Comparison of ENCODE assay signal across 1 cellular context in genomic region chr1:154469844-154470417, GRCh38.
A peak's percentile ranks its signal among the peaks of the same experiment; 100 is the strongest.
TF ChIP-seq lines count a peak whose summit lies in the region.

No MANE protein-coding gene starts in this region.

TF ChIP-seq in HepG2, 621 proteins besides CTCF, POLR2A, EP300 and RAD21 (continued from another document and continues in another):
- TF ChIP-seq, protein P1, sequence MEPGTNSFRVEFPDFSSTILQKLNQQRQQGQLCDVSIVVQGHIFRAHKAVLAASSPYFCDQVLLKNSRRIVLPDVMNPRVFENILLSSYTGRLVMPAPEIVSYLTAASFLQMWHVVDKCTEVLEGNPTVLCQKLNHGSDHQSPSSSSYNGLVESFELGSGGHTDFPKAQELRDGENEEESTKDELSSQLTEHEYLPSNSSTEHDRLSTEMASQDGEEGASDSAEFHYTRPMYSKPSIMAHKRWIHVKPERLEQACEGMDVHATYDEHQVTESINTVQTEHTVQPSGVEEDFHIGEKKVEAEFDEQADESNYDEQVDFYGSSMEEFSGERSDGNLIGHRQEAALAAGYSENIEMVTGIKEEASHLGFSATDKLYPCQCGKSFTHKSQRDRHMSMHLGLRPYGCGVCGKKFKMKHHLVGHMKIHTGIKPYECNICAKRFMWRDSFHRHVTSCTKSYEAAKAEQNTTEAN (CRISPR knock-in tag; conservative IDR thresholded peaks at IDR 0.05) = no peak
- TF ChIP-seq ZC3H13 (CRISPR knock-in tag; IDR thresholded peaks at IDR 0.05) (no peak), RFXAP (CRISPR knock-in tag; IDR thresholded peaks at IDR 0.05; ENCODE audit: borderline replicate concordance) (no peak), GATAD1 (CRISPR knock-in tag; IDR thresholded peaks at IDR 0.05) (no peak), ZNF430 (CRISPR knock-in tag; IDR thresholded peaks at IDR 0.05) (no peak), ZBTB21 (CRISPR knock-in tag; IDR thresholded peaks at IDR 0.05) (no peak), HNRNPK (IDR thresholded peaks at IDR 0.05; ENCODE audit: low read depth, low read length, poor library complexity, severe bottlenecking) (no peak), DMAP1 (CRISPR knock-in tag; IDR thresholded peaks at IDR 0.05) (0 out of 2 replicates have a peak, but pooled peaks have one; percentile 42), JUNB (CRISPR knock-in tag; IDR thresholded peaks at IDR 0.05; ENCODE audit: borderline replicate concordance) (no peak), RBM39 (IDR thresholded peaks at IDR 0.05; ENCODE audit: low read depth, low read length, poor library complexity, severe bottlenecking) (no peak), ZSCAN12 (CRISPR knock-in tag; IDR thresholded peaks at IDR 0.05) (no peak), HNF1B (CRISPR knock-in tag; IDR thresholded peaks at IDR 0.05) (0 out of 2 replicates have a peak, but pooled peaks have one; percentile 55), YEATS2 (CRISPR knock-in tag; IDR thresholded peaks at IDR 0.05; ENCODE audit: borderline replicate concordance) (peak; percentile 33; the same call in 1 of the 2 replicates), ZNF761 (CRISPR knock-in tag; conservative IDR thresholded peaks at IDR 0.05) (no peak), FOXA3 (CRISPR knock-in tag; IDR thresholded peaks at IDR 0.05) (peak; percentile 69), ZNF550 (CRISPR knock-in tag; IDR thresholded peaks at IDR 0.05; ENCODE audit: borderline replicate concordance) (no peak), NFE2L2 (IDR thresholded peaks at IDR 0.05; ENCODE audit: low read length) (no peak), ZNF230 (CRISPR knock-in tag; IDR thresholded peaks at IDR 0.05) (no peak), STAG1 (CRISPR knock-in tag; IDR thresholded peaks at IDR 0.05) (peak; percentile 41), AGO1 (IDR thresholded peaks at IDR 0.05; ENCODE audit: low read depth, low read length, poor library complexity, severe bottlenecking) (no peak), RBAK (CRISPR knock-in tag; IDR thresholded peaks at IDR 0.05) (no peak), GTF3A (CRISPR knock-in tag; conservative IDR thresholded peaks at IDR 0.05) (no peak), THAP11 (CRISPR knock-in tag; IDR thresholded peaks at IDR 0.05) (no peak), ZNF740 (CRISPR knock-in tag; IDR thresholded peaks at IDR 0.05) (no peak), SALL1 (CRISPR knock-in tag; IDR thresholded peaks at IDR 0.05) (peak; percentile 45), TFDP1 (CRISPR knock-in tag; IDR thresholded peaks at IDR 0.05; ENCODE audit: borderline replicate concordance) (no peak), ZNF556 (CRISPR knock-in tag; IDR thresholded peaks at IDR 0.05; ENCODE audit: borderline replicate concordance) (0 out of 2 replicates have a peak, but pooled peaks have one; percentile 28), MED13 (CRISPR knock-in tag; IDR thresholded peaks at IDR 0.05) (no peak), SOX6 (IDR thresholded peaks at IDR 0.05) (no peak), SOX6 (CRISPR knock-in tag; IDR thresholded peaks at IDR 0.05) (0 out of 2 replicates have a peak, but pooled peaks have one; percentile 19), BRD4 (CRISPR knock-in tag; IDR thresholded peaks at IDR 0.05) (no peak), ZC3H4 (CRISPR knock-in tag; IDR thresholded peaks at IDR 0.05; ENCODE audit: borderline replicate concordance) (no peak), ZNF883 (CRISPR knock-in tag; IDR thresholded peaks at IDR 0.05; ENCODE audit: not compliant biosample characterization) (no peak)
- TF ChIP-seq, protein P2, sequence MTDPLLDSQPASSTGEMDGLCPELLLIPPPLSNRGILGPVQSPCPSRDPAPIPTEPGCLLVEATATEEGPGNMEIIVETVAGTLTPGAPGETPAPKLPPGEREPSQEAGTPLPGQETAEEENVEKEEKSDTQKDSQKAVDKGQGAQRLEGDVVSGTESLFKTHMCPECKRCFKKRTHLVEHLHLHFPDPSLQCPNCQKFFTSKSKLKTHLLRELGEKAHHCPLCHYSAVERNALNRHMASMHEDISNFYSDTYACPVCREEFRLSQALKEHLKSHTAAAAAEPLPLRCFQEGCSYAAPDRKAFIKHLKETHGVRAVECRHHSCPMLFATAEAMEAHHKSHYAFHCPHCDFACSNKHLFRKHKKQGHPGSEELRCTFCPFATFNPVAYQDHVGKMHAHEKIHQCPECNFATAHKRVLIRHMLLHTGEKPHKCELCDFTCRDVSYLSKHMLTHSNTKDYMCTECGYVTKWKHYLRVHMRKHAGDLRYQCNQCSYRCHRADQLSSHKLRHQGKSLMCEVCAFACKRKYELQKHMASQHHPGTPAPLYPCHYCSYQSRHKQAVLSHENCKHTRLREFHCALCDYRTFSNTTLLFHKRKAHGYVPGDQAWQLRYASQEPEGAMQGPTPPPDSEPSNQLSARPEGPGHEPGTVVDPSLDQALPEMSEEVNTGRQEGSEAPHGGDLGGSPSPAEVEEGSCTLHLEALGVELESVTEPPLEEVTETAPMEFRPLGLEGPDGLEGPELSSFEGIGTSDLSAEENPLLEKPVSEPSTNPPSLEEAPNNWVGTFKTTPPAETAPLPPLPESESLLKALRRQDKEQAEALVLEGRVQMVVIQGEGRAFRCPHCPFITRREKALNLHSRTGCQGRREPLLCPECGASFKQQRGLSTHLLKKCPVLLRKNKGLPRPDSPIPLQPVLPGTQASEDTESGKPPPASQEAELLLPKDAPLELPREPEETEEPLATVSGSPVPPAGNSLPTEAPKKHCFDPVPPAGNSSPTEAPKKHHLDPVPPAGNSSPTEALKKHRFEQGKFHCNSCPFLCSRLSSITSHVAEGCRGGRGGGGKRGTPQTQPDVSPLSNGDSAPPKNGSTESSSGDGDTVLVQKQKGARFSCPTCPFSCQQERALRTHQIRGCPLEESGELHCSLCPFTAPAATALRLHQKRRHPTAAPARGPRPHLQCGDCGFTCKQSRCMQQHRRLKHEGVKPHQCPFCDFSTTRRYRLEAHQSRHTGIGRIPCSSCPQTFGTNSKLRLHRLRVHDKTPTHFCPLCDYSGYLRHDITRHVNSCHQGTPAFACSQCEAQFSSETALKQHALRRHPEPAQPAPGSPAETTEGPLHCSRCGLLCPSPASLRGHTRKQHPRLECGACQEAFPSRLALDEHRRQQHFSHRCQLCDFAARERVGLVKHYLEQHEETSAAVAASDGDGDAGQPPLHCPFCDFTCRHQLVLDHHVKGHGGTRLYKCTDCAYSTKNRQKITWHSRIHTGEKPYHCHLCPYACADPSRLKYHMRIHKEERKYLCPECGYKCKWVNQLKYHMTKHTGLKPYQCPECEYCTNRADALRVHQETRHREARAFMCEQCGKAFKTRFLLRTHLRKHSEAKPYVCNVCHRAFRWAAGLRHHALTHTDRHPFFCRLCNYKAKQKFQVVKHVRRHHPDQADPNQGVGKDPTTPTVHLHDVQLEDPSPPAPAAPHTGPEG (CRISPR knock-in tag; IDR thresholded peaks at IDR 0.05) = no peak
- TF ChIP-seq, protein P3, sequence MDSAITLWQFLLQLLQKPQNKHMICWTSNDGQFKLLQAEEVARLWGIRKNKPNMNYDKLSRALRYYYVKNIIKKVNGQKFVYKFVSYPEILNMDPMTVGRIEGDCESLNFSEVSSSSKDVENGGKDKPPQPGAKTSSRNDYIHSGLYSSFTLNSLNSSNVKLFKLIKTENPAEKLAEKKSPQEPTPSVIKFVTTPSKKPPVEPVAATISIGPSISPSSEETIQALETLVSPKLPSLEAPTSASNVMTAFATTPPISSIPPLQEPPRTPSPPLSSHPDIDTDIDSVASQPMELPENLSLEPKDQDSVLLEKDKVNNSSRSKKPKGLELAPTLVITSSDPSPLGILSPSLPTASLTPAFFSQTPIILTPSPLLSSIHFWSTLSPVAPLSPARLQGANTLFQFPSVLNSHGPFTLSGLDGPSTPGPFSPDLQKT (CRISPR knock-in tag; IDR thresholded peaks at IDR 0.05; ENCODE audit: borderline replicate concordance) = no peak
- TF ChIP-seq, protein P4, sequence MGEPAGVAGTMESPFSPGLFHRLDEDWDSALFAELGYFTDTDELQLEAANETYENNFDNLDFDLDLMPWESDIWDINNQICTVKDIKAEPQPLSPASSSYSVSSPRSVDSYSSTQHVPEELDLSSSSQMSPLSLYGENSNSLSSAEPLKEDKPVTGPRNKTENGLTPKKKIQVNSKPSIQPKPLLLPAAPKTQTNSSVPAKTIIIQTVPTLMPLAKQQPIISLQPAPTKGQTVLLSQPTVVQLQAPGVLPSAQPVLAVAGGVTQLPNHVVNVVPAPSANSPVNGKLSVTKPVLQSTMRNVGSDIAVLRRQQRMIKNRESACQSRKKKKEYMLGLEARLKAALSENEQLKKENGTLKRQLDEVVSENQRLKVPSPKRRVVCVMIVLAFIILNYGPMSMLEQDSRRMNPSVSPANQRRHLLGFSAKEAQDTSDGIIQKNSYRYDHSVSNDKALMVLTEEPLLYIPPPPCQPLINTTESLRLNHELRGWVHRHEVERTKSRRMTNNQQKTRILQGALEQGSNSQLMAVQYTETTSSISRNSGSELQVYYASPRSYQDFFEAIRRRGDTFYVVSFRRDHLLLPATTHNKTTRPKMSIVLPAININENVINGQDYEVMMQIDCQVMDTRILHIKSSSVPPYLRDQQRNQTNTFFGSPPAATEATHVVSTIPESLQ (CRISPR knock-in tag; conservative IDR thresholded peaks at IDR 0.05) = no peak
- TF ChIP-seq, protein P5, sequence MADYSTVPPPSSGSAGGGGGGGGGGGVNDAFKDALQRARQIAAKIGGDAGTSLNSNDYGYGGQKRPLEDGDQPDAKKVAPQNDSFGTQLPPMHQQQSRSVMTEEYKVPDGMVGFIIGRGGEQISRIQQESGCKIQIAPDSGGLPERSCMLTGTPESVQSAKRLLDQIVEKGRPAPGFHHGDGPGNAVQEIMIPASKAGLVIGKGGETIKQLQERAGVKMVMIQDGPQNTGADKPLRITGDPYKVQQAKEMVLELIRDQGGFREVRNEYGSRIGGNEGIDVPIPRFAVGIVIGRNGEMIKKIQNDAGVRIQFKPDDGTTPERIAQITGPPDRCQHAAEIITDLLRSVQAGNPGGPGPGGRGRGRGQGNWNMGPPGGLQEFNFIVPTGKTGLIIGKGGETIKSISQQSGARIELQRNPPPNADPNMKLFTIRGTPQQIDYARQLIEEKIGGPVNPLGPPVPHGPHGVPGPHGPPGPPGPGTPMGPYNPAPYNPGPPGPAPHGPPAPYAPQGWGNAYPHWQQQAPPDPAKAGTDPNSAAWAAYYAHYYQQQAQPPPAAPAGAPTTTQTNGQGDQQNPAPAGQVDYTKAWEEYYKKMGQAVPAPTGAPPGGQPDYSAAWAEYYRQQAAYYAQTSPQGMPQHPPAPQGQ (CRISPR knock-in tag; IDR thresholded peaks at IDR 0.05; ENCODE audit: borderline replicate concordance) = no peak
- TF ChIP-seq, protein P6, sequence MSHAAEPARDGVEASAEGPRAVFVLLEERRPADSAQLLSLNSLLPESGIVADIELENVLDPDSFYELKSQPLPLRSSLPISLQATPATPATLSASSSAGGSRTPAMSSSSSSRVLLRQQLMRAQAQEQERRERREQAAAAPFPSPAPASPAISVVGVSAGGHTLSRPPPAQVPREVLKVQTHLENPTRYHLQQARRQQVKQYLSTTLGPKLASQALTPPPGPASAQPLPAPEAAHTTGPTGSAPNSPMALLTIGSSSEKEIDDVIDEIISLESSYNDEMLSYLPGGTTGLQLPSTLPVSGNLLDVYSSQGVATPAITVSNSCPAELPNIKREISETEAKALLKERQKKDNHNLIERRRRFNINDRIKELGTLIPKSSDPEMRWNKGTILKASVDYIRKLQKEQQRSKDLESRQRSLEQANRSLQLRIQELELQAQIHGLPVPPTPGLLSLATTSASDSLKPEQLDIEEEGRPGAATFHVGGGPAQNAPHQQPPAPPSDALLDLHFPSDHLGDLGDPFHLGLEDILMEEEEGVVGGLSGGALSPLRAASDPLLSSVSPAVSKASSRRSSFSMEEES (CRISPR knock-in tag; IDR thresholded peaks at IDR 0.05) = 0 out of 2 replicates have a peak, but pooled peaks have one; percentile 42
- TF ChIP-seq, protein P7, sequence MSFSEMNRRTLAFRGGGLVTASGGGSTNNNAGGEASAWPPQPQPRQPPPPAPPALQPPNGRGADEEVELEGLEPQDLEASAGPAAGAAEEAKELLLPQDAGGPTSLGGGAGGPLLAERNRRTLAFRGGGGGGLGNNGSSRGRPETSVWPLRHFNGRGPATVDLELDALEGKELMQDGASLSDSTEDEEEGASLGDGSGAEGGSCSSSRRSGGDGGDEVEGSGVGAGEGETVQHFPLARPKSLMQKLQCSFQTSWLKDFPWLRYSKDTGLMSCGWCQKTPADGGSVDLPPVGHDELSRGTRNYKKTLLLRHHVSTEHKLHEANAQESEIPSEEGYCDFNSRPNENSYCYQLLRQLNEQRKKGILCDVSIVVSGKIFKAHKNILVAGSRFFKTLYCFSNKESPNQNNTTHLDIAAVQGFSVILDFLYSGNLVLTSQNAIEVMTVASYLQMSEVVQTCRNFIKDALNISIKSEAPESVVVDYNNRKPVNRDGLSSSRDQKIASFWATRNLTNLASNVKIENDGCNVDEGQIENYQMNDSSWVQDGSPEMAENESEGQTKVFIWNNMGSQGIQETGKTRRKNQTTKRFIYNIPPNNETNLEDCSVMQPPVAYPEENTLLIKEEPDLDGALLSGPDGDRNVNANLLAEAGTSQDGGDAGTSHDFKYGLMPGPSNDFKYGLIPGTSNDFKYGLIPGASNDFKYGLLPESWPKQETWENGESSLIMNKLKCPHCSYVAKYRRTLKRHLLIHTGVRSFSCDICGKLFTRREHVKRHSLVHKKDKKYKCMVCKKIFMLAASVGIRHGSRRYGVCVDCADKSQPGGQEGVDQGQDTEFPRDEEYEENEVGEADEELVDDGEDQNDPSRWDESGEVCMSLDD (CRISPR knock-in tag; IDR thresholded peaks at IDR 0.05; ENCODE audit: borderline replicate concordance) = no peak
- TF ChIP-seq, protein P8, sequence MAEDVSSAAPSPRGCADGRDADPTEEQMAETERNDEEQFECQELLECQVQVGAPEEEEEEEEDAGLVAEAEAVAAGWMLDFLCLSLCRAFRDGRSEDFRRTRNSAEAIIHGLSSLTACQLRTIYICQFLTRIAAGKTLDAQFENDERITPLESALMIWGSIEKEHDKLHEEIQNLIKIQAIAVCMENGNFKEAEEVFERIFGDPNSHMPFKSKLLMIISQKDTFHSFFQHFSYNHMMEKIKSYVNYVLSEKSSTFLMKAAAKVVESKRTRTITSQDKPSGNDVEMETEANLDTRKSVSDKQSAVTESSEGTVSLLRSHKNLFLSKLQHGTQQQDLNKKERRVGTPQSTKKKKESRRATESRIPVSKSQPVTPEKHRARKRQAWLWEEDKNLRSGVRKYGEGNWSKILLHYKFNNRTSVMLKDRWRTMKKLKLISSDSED (CRISPR knock-in tag; IDR thresholded peaks at IDR 0.05) = no peak
